ENCODE assay signal across 1 cellular context in the genomic region with DNA sequence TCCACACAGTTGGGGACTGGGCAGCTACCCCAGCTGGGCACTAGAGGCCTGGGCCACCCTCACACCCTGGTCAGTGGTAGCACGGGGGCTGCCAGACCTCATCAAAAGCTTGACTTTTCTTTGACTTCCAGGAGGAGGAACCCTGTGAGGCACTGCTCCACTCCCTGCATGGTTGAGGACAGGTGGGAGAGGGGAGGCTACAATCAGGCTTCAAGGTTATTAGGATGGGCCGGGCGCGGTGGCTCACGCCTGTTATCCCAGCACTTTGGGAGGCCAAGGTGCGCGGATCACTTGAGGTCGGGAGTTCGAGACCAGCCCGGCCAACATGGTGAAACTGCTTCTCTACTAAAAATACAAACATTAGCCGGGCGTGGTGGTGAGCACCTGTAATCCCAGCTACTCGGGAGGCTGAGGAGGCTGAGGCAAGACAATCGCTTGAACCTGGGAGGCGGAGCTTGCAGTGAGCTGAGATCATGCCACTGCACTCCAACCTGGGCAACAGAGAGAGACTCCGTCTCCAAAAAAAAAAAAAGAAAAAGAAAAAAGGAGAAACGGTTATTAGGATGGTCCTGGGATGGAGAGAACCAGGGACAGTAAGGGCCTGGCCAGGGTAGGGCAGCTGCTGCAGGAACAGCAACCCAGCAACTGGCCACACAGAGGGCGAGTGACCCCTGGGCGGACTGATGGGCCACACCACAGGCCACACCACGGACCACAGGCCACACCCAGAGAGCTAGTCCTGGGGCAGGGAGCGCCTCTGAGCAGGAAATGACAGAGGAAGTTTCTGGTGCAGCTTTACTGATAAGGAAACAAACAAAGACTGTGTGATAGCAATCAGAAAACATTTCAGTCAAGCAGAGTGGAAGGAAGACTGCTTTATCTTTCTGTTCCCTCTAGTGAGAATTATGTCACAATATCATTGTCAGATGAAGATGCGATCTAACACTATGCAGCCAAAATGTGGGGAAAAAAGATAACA.
TF ChIP-seq lines count a peak whose summit lies in the region.

No MANE protein-coding gene starts in this region.

TF ChIP-seq in GM12878, 131 proteins besides CTCF, POLR2A, EP300 and RAD21:
- TF ChIP-seq EGR1 (IDR thresholded peaks at IDR 0.05; ENCODE audit: borderline replicate concordance in 1 of 2, low read depth in 2 of 2, low read length in 2 of 2) (no peak), YY1 (IDR thresholded peaks at IDR 0.05; ENCODE audit: low read depth, low read length) (no peak), ZSCAN29 (IDR thresholded peaks at IDR 0.05) (no peak), KDM1A (IDR thresholded peaks at IDR 0.05; ENCODE audit: borderline replicate concordance) (no peak)
- TF ChIP-seq, protein P1, sequence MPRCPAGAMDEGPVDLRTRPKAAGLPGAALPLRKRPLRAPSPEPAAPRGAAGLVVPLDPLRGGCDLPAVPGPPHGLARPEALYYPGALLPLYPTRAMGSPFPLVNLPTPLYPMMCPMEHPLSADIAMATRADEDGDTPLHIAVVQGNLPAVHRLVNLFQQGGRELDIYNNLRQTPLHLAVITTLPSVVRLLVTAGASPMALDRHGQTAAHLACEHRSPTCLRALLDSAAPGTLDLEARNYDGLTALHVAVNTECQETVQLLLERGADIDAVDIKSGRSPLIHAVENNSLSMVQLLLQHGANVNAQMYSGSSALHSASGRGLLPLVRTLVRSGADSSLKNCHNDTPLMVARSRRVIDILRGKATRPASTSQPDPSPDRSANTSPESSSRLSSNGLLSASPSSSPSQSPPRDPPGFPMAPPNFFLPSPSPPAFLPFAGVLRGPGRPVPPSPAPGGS (IDR thresholded peaks at IDR 0.05; ENCODE audit: borderline replicate concordance, insufficient read depth, low read depth, low read length, poor library complexity, severe bottlenecking) = no peak
